In the genomic region with DNA sequence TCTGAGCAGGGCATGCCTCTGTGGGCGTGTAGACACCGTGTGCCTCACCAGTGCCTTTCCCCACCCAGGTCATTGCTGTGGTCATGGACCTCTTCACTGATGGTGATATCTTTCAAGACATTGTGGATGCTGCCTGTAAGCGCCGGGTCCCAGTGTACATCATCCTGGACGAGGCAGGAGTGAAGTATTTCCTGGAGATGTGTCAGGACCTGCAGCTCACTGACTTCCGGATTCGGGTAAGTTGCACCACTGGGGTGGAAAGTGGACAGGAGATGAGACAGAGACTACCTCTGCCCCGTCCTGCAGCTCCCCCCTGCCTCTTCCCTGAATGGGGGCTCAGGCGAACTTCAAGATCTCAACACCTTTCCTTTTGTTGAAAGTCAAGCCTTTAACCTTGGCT, we compare ENCODE assay signal across 37 cellular contexts. TPM values are rescaled to one million over a fixed set of nuclear protein-coding genes. Genes with fewer than 3 reads are reported as not detected.
"Had no signal": no experiment of that assay in that cellular context is flagged by ENCODE, and none has a peak within 500 bp of the region (broad histone marks: within the 10 kb centered on the region; RNA-seq: fewer than 3 reads in every experiment).

No MANE protein-coding gene starts in this region.

- FAIRE-seq: islet of Langerhans had no signal

- ATAC-seq: gastroesophageal sphincter; left colon; mucosa of descending colon; natural killer cell treated with Interleukin-12 subunit alpha and Interleukin-12 subunit beta and Interleukin-15 and Interleukin-18, amount 100 ng/mL, for 72 hours; sciatic nerve had no signal

- H3K27ac ChIP-seq: colonic mucosa, gastroesophageal sphincter, heart right ventricle, prostate gland, right atrium auricular region, stomach, thyroid gland had no signal

- H3K9me3 ChIP-seq: colonic mucosa, gastroesophageal sphincter, heart right ventricle, mucosa of descending colon, prostate gland, right atrium auricular region, stomach, thyroid gland had no signal

- H3K4me3 Mint-ChIP-seq: dendritic cell treated with granulocyte-macrophage colony-stimulating factor and Interleukin-4, amounts not matched to agents 40 ng/mL and 50 ng/mL, for 4 days; endodermal cell; mesothelial cell of epicardium; naive B cell; natural killer cell treated with Interleukin-12 subunit alpha and Interleukin-12 subunit beta and Interleukin-15 and Interleukin-18, amount 100 ng/mL, for 72 hours; neural crest cell had no signal

- H3K27me3 ChIP-seq: colonic mucosa, right atrium auricular region, stomach, thyroid gland had no signal

- H3K36me3 ChIP-seq: colonic mucosa, gastroesophageal sphincter, heart right ventricle, right atrium auricular region had no signal

- H3K27ac Mint-ChIP-seq: dendritic cell treated with granulocyte-macrophage colony-stimulating factor and Interleukin-4, amounts not matched to agents 40 ng/mL and 50 ng/mL, for 4 days; mesothelial cell of epicardium; naive B cell; natural killer cell treated with Interleukin-12 subunit alpha and Interleukin-12 subunit beta and Interleukin-15 and Interleukin-18, amount 100 ng/mL, for 72 hours had no signal

- H3K4me3 ChIP-seq: colonic mucosa, gastroesophageal sphincter, heart right ventricle, lung, mucosa of descending colon, prostate gland, right atrium auricular region, smooth muscle cell, stomach, thyroid gland had no signal

- H3K4me2 ChIP-seq: smooth muscle cell had no signal

- H3K4me1 ChIP-seq: gastroesophageal sphincter, heart right ventricle, right atrium auricular region had no signal

- H3K9me3 Mint-ChIP-seq: dendritic cell treated with granulocyte-macrophage colony-stimulating factor and Interleukin-4, amounts not matched to agents 40 ng/mL and 50 ng/mL, for 4 days; endodermal cell; mesothelial cell of epicardium; naive B cell; natural killer cell treated with Interleukin-12 subunit alpha and Interleukin-12 subunit beta and Interleukin-15 and Interleukin-18, amount 100 ng/mL, for 72 hours; neural crest cell had no signal

- DNase-seq: colonic mucosa; effector CD8-positive, alpha-beta T cell; endodermal cell; erythroblast; foreskin fibroblast; heart right ventricle; hippocampal formation; kidney glomerular epithelial cell; left colon; mesenchymal stem cell; mucosa of descending colon; naive B cell; nucleus accumbens; stimulated activated CD4-positive, alpha-beta T cell treated with anti-CD3 and anti-CD28 coated beads, Interleukin-12 subunit alpha, Interleukin-12 subunit beta, amount 100 ng/mL, for 4 hours; stimulated activated CD4-positive, alpha-beta T cell treated with anti-CD3 and anti-CD28 coated beads, Interleukin-1b, Interleukin-23, amount 100 ng/mL, for 48 hours; stimulated activated CD4-positive, alpha-beta T cell treated with anti-CD3 and anti-CD28 coated beads, Interleukin-4, amount 100 ng/mL, for 1 hour; stimulated activated CD8-positive, alpha-beta memory T cell treated with anti-CD3 and anti-CD28 coated beads, Interleukin-4, amount 100 ng/mL, for 48 hours; stimulated activated naive CD4-positive, alpha-beta T cell treated with Interleukin-2 at 50 U/mL for 16 hours; stomach; thyroid gland; trophoblast cell had no signal

- H3K36me3 Mint-ChIP-seq: mesothelial cell of epicardium; naive B cell; natural killer cell treated with Interleukin-12 subunit alpha and Interleukin-12 subunit beta and Interleukin-15 and Interleukin-18, amount 100 ng/mL, for 72 hours had no signal

- H3K4me1 Mint-ChIP-seq: naive B cell had no signal

RNA-seq across cellular contexts. Expression of a gene that starts 24.3 kb away (rescaled TPM):
- total RNA-seq: osteocyte had no signal

RNA-seq across cellular contexts. Expression of a gene that starts 58.9 kb away (rescaled TPM):
- total RNA-seq: chondrocyte, endodermal cell, gastroesophageal sphincter, heart right ventricle, left colon, mesothelial cell of epicardium, neural crest cell, osteocyte, prostate gland, right atrium auricular region, smooth muscle cell, subcutaneous adipose tissue had no signal
- polyA plus RNA-seq: heart right ventricle, liver, smooth muscle cell, stomach, urinary bladder had no signal
